27 cellular contexts compared by ENCODE assay signal in genomic region chr12:121053706-121054105, GRCh38. TPM values are rescaled to one million over a fixed set of nuclear protein-coding genes. Genes with fewer than 3 reads are reported as not detected.
"Had no signal": no experiment of that assay in that cellular context is flagged by ENCODE, and none has a peak within 500 bp of the region (broad histone marks: within the 10 kb centered on the region; RNA-seq: fewer than 3 reads in every experiment).

No MANE protein-coding gene starts in this region.

- DNase-seq: nephron progenitor cell; occipital lobe; ovary; psoas muscle; right cardiac atrium; sigmoid colon; small intestine; stimulated activated CD4-positive, alpha-beta T cell treated with anti-CD3 and anti-CD28 coated beads, Interleukin-15, amount 100 ng/mL, for 24 hours; stimulated activated CD4-positive, alpha-beta T cell treated with anti-CD3 and anti-CD28 coated beads, Interleukin-2, amount 100 ng/mL, for 48 hours; stimulated activated CD4-positive, alpha-beta T cell treated with anti-CD3 and anti-CD28 coated beads, Interleukin-4, amount 100 ng/mL, for 24 hours; stimulated activated naive B cell treated with anti-CD40 and anti-IgM and Interleukin-4, amounts not matched to agents 10 μg/mL and 1 μg/mL and 100 μg/mL, for 72 hours; stimulated activated naive CD4-positive, alpha-beta T cell treated with Interleukin-2 at 50 U/mL for 16 hours; stomach; thyroid gland; trophoblast cell; upper lobe of left lung had no signal

- H3K27ac ChIP-seq: ovary, parathyroid adenoma, psoas muscle, right lobe of liver, sigmoid colon, stomach, thoracic aorta, thyroid gland, tibial nerve, upper lobe of left lung, vagina had no signal

- H3K36me3 Mint-ChIP-seq: natural killer cell treated with Interleukin-12 subunit alpha and Interleukin-12 subunit beta and Interleukin-15 and Interleukin-18, amount 100 ng/mL, for 72 hours; stimulated activated effector memory CD8-positive, alpha-beta T cell treated with anti-CD3 and anti-CD28 coated beads, Interleukin-12 subunit alpha, Interleukin-12 subunit beta, amount 100 ng/mL, for 72 hours; stimulated activated naive B cell treated with anti-CD40 and anti-IgM and Interleukin-4, amounts not matched to agents 10 μg/mL and 1 μg/mL and 100 μg/mL, for 72 hours had no signal

- H3K4me1 ChIP-seq: parathyroid adenoma, psoas muscle, right lobe of liver, sigmoid colon, stomach, thyroid gland, tibial nerve, upper lobe of left lung, vagina had no signal

- H2AFZ ChIP-seq: parathyroid adenoma had no signal

- ATAC-seq: psoas muscle; right cardiac atrium; right lobe of liver; stimulated activated effector memory CD8-positive, alpha-beta T cell treated with anti-CD3 and anti-CD28 coated beads, Interleukin-12 subunit alpha, Interleukin-12 subunit beta, amount 100 ng/mL, for 72 hours; stimulated activated naive B cell treated with anti-CD40 and anti-IgM and Interleukin-4, amounts not matched to agents 10 μg/mL and 1 μg/mL and 100 μg/mL, for 72 hours had no signal

- H3K4me3 ChIP-seq: ovary, psoas muscle, right lobe of liver, sigmoid colon, stomach, thoracic aorta, thyroid gland, tibial nerve, upper lobe of left lung, vagina had no signal

- H3K27ac Mint-ChIP-seq: natural killer cell treated with Interleukin-12 subunit alpha and Interleukin-12 subunit beta and Interleukin-15 and Interleukin-18, amount 100 ng/mL, for 72 hours; nephron progenitor cell; progenitor cell of endocrine pancreas; stimulated activated effector memory CD8-positive, alpha-beta T cell treated with anti-CD3 and anti-CD28 coated beads, Interleukin-12 subunit alpha, Interleukin-12 subunit beta, amount 100 ng/mL, for 72 hours; stimulated activated naive B cell treated with anti-CD40 and anti-IgM and Interleukin-4, amounts not matched to agents 10 μg/mL and 1 μg/mL and 100 μg/mL, for 72 hours; stimulated activated naive CD8-positive, alpha-beta T cell treated with anti-CD3 and anti-CD28 coated beads, Interleukin-15, Interleukin-2, amounts not matched to agents 100 ng/mL and 50 ng/mL, for 24 hours had no signal

- H3K9ac ChIP-seq: parathyroid adenoma had no signal

- H3K27me3 ChIP-seq: ovary, right lobe of liver, thyroid gland, tibial nerve, upper lobe of left lung, vagina had no signal

- H3K4me1 Mint-ChIP-seq: nephron progenitor cell; neural crest cell; stimulated activated effector memory CD8-positive, alpha-beta T cell treated with anti-CD3 and anti-CD28 coated beads, Interleukin-12 subunit alpha, Interleukin-12 subunit beta, amount 100 ng/mL, for 72 hours; stimulated activated naive B cell treated with anti-CD40 and anti-IgM and Interleukin-4, amounts not matched to agents 10 μg/mL and 1 μg/mL and 100 μg/mL, for 72 hours had no signal

- H3K4me3 Mint-ChIP-seq: natural killer cell treated with Interleukin-12 subunit alpha and Interleukin-12 subunit beta and Interleukin-15 and Interleukin-18, amount 100 ng/mL, for 72 hours; nephron progenitor cell; neural crest cell; stimulated activated effector memory CD8-positive, alpha-beta T cell treated with anti-CD3 and anti-CD28 coated beads, Interleukin-12 subunit alpha, Interleukin-12 subunit beta, amount 100 ng/mL, for 72 hours; stimulated activated naive B cell treated with anti-CD40 and anti-IgM and Interleukin-4, amounts not matched to agents 10 μg/mL and 1 μg/mL and 100 μg/mL, for 72 hours; stimulated activated naive CD8-positive, alpha-beta T cell treated with anti-CD3 and anti-CD28 coated beads, Interleukin-15, Interleukin-2, amounts not matched to agents 100 ng/mL and 50 ng/mL, for 24 hours had no signal

- H3K79me2 ChIP-seq: parathyroid adenoma had no signal

- H3K9me3 Mint-ChIP-seq: natural killer cell treated with Interleukin-12 subunit alpha and Interleukin-12 subunit beta and Interleukin-15 and Interleukin-18, amount 100 ng/mL, for 72 hours; nephron progenitor cell; neural crest cell; stimulated activated effector memory CD8-positive, alpha-beta T cell treated with anti-CD3 and anti-CD28 coated beads, Interleukin-12 subunit alpha, Interleukin-12 subunit beta, amount 100 ng/mL, for 72 hours; stimulated activated naive B cell treated with anti-CD40 and anti-IgM and Interleukin-4, amounts not matched to agents 10 μg/mL and 1 μg/mL and 100 μg/mL, for 72 hours; stimulated activated naive CD8-positive, alpha-beta T cell treated with anti-CD3 and anti-CD28 coated beads, Interleukin-15, Interleukin-2, amounts not matched to agents 100 ng/mL and 50 ng/mL, for 24 hours had no signal

- H3K9me3 ChIP-seq: ovary, psoas muscle, right lobe of liver, sigmoid colon, stomach, thoracic aorta, thyroid gland, tibial nerve, upper lobe of left lung, vagina had no signal

- H3K36me3 ChIP-seq: ovary, right lobe of liver, sigmoid colon, stomach, thoracic aorta, thyroid gland, tibial nerve, upper lobe of left lung, vagina had no signal

RNA-seq across cellular contexts. Expression of gene OASL, which starts 14.7 kb away (rescaled TPM):
- total RNA-seq: neural crest cell, progenitor cell of endocrine pancreas, skeletal muscle tissue had no signal
